ENCODE assay signal across 10 cellular contexts in genomic region chr22:48060266-48060665, GRCh38.
"Had no signal": no experiment of that assay in that cellular context is flagged by ENCODE, and none has a peak within 500 bp of the region (broad histone marks: within the 10 kb centered on the region; RNA-seq: fewer than 3 reads in every experiment).

No MANE protein-coding gene starts in this region.

- H3K9me3 ChIP-seq: HAP-1 had no signal

- H2AFZ ChIP-seq: GM23248, GM23338 had no signal

- H3K4me2 ChIP-seq: GM23338 had no signal

- DNase-seq: GM23248, GOT3, H7, H9, HCEC 1CT, HFFc6 had no signal

- H3K27ac ChIP-seq: GM23248 had no signal

- FAIRE-seq: H1, H54 had no signal

- H3K9ac ChIP-seq: GM23248 had no signal

- H3K4me3 ChIP-seq: GM23248, GM23338, HAP-1 had no signal

- H3K4me1 ChIP-seq: HAP-1 had no signal

- H3K36me3 ChIP-seq: HAP-1 had no signal
